11 cellular contexts compared by ENCODE assay signal in genomic region chr5:173714551-173715428, GRCh38.
DNase-seq lines count a peak whose midpoint lies in the region; ATAC-seq and TF ChIP-seq lines count a peak whose summit lies in the region.
"Had no signal": no experiment of that assay in that cellular context is flagged by ENCODE, and none has a peak within 500 bp of the region (broad histone marks: within the 10 kb centered on the region; RNA-seq: fewer than 3 reads in every experiment).

No MANE protein-coding gene starts in this region.

- TF ChIP-seq CTCF in HFFc6 (IDR thresholded peaks at IDR 0.05) (no peak), fibroblast of villous mesenchyme (IDR thresholded peaks at IDR 0.05; ENCODE audit: insufficient read depth, low read depth, low read length) (no peak)

- no peaks in the 10 kb centered on the region for H3K36me3 Mint-ChIP-seq in HFFc6 (ENCODE audit: low read depth)
- H3K36me3 Mint-ChIP-seq: CD4-positive, alpha-beta memory T cell; T-cell had no signal

- no peak for ATAC-seq in HG02885 (IDR thresholded peaks at IDR 0.05; ENCODE audit: poor library complexity, unreplicated experiment)
- ATAC-seq: T-cell had no signal

- DNase-seq in A172 (ENCODE audit: low spot score) (peak; percentile 89), HFFc6 (peak; percentile 91), T1000 (lab: John Stamatoyannopoulos, UW) (peak; percentile 27), fibroblast of villous mesenchyme (ENCODE audit: low read depth) (peak; percentile 84), anterior cingulate cortex (lab: John Stamatoyannopoulos, UW) (no peak), NCI-H510A treated with DMSO at 0.1 percent for 48 hours (lab: John Stamatoyannopoulos, UW) (no peak), NCI-H1417 (lab: John Stamatoyannopoulos, UW) (no peak)
- DNase-seq: CD4-positive, alpha-beta memory T cell; stimulated activated CD4-positive, alpha-beta T cell treated with anti-CD3 and anti-CD28 coated beads, Interleukin-2, amount 100 ng/mL, for 48 hours; T-cell had no signal

- H3K4me1 Mint-ChIP-seq in HFFc6 (ENCODE audit: low read depth) = peaks cover 32% of the 10 kb centered on the region
- H3K4me1 Mint-ChIP-seq: T-cell had no signal

- no peaks in the 10 kb centered on the region for H3K9me3 Mint-ChIP-seq in HFFc6
- H3K9me3 Mint-ChIP-seq: T-cell had no signal

- H3K27me3 Mint-ChIP-seq in HFFc6 (ENCODE audit: insufficient read depth) = no peaks in the 10 kb centered on the region; the same call in 1 of the 2 replicates

- H3K4me3 ChIP-seq in fibroblast of villous mesenchyme (ENCODE audit: low read depth, low read length) = no peak overlapping the region

- no peak overlapping the region; the same call in 1 of the 2 replicates for H3K4me3 Mint-ChIP-seq in HFFc6
- H3K4me3 Mint-ChIP-seq: CD4-positive, alpha-beta memory T cell; T-cell had no signal

- H3K27ac Mint-ChIP-seq in HFFc6 = peak overlapping the region; percentile 57
- H3K27ac Mint-ChIP-seq: T-cell had no signal

Comparison
In these comparisons a context has a peak if more than half of its experiments do, and no peak if none do; other contexts are left out.
1. DNase-seq: peak in A172 (single experiment), HFFc6 (single experiment), T1000 (single experiment) and fibroblast of villous mesenchyme (single experiment); none in anterior cingulate cortex (0 of 58), NCI-H510A treated with DMSO at 0.1 percent for 48 hours (single experiment) and NCI-H1417 (0 of 3).